ENCODE assay signal across 8 cellular contexts in the genomic region with DNA sequence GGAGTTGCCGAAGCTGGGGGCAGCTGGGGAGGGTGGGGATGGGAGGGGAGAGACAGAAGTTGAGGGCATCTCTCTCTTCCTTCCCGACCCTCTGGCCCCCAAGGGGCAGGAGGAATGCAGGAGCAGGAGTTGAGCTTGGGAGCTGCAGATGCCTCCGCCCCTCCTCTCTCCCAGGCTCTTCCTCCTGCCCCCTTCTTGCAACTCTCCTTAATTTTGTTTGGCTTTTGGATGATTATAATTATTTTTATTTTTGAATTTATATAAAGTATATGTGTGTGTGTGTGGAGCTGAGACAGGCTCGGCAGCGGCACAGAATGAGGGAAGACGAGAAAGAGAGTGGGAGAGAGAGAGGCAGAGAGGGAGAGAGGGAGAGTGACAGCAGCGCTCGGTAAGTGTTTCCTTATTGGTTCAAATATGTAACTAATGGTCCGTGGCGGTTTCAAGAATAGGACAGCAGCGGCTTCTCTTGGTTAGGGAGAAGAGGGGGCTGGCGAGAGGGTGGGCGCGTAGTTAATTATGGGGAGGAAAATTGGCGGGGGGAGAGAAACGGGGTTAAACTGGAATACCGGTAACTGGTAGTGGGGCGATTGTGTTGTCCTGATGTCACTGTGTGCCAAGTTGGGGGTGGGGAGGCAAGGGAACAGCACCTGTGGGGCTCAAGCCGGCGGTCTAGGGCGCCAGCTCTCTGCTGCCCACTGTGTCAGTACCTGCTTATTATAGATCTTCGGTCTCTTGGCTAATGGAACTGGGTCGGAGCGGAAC. TPM values are rescaled to one million over a fixed set of nuclear protein-coding genes. Genes with fewer than 3 reads are reported as not detected.
A peak's percentile ranks its signal among the peaks of the same experiment; 100 is the strongest.
DNase-seq lines count a peak whose midpoint lies in the region; TF ChIP-seq lines count a peak whose summit lies in the region.

No MANE protein-coding gene starts in this region.

- H3K36me3 ChIP-seq in kidney epithelial cell (ENCODE audit: control insufficient read depth, insufficient read depth, low read length) (no peaks in the 10 kb centered on the region), testis (ENCODE audit: low read depth, missing control alignments) (no peaks in the 10 kb centered on the region)

- H3K27ac ChIP-seq in testis, result peak overlapping the region; percentile 89 to 95

- peak overlapping the region; percentile 89 for H3K4me3 Mint-ChIP-seq in HFFc6
- H3K4me3 Mint-ChIP-seq in activated naive CD8-positive, alpha-beta T cell, result peak overlapping the region; percentile 87

- WGBS in testis, 2 donors, result 0 to 1% methylated on average over 22 to 24 of the region's 24 CpGs

- H3K36me3 Mint-ChIP-seq in HFFc6 (ENCODE audit: low read depth), result no peaks in the 10 kb centered on the region
- H3K36me3 Mint-ChIP-seq in activated naive CD8-positive, alpha-beta T cell, result no peaks in the 10 kb centered on the region

- no peaks in the 10 kb centered on the region for H3K9me3 Mint-ChIP-seq in HFFc6
- no peaks in the 10 kb centered on the region for H3K9me3 Mint-ChIP-seq in activated naive CD8-positive, alpha-beta T cell (ENCODE audit: low read depth)

- peak overlapping the region; percentile 49 for H3K4me3 ChIP-seq in kidney epithelial cell (ENCODE audit: low read depth, low read length)
- peak overlapping the region; percentile 51 to 72 for H3K4me3 ChIP-seq in testis

- H3K9me3 ChIP-seq in testis, result no peaks in the 10 kb centered on the region

- DNase-seq in NK-92 treated with Interleukin-12 subunit alpha and Interleukin-12 subunit beta, amount 100 ng/mL, for 24 hours (lab: John Stamatoyannopoulos, UW), result peak; percentile 57
- DNase-seq in NK-92 (lab: John Stamatoyannopoulos, UW; ENCODE audit: unreplicated experiment) (no peak), HFFc6 (no peak), NCI-H1105 treated with DMSO at 0.1 percent for 48 hours (lab: John Stamatoyannopoulos, UW) (peak; percentile 76), kidney epithelial cell (ENCODE audit: low read depth) (no peak), testis (no peak)
- no peak for DNase-seq in activated effector memory CD4-positive, alpha-beta T cell treated with anti-CD3 and anti-CD28 coated beads, Interleukin-2, amount 50 U/mL, for 16 hours

- peaks cover 20% of the 10 kb centered on the region for H3K4me1 ChIP-seq in testis

- TF ChIP-seq CTCF in HFFc6 (IDR thresholded peaks at IDR 0.05), result no peak
- TF ChIP-seq CTCF in kidney epithelial cell (IDR thresholded peaks at IDR 0.05; ENCODE audit: insufficient read depth, low read length, poor library complexity, severe bottlenecking), result no peak
- no peak for TF ChIP-seq CTCF in testis (IDR thresholded peaks at IDR 0.05)

- TF ChIP-seq POLR2A in testis (IDR thresholded peaks at IDR 0.05), result no peak

- H3K4me1 Mint-ChIP-seq in HFFc6 (ENCODE audit: low read depth), result peaks cover 20% of the 10 kb centered on the region
- H3K4me1 Mint-ChIP-seq in activated naive CD8-positive, alpha-beta T cell (ENCODE audit: low read depth), result peaks cover 18% of the 10 kb centered on the region

- H3K27ac Mint-ChIP-seq in HFFc6, result peak overlapping the region; percentile 64
- no peak overlapping the region for H3K27ac Mint-ChIP-seq in activated naive CD8-positive, alpha-beta T cell

- H3K27me3 ChIP-seq in kidney epithelial cell (ENCODE audit: control insufficient read depth, insufficient read depth, low read length) (peaks cover 22% of the 10 kb centered on the region), testis (no peaks in the 10 kb centered on the region)

- intact Hi-C loops in testis (cut with DNase I; ENCODE audit: low total_unique reads), result no loop called here

- H3K27me3 Mint-ChIP-seq in HFFc6 (ENCODE audit: insufficient read depth), result peaks cover 56% of the 10 kb centered on the region
- peaks cover 31% of the 10 kb centered on the region for H3K27me3 Mint-ChIP-seq in activated naive CD8-positive, alpha-beta T cell

RNA-seq across cellular contexts. Expression of a gene that starts 8.4 kb away (rescaled TPM):
- total RNA-seq in HFFc6 (2021; fragmentation: NEBNext Ultra II Directional; extraction: Animal tissue kit (Norgen Biotek cat#: 25700)), result not detected
- total RNA-seq in kidney epithelial cell (0.41 and 0.67 TPM in 2 replicates), testis (1 to 10 TPM in 1 of 2 donors, under 1 TPM in 1; 0.81 to 1.2 TPM)
- 2.4 TPM for polyA plus RNA-seq in testis (ENCODE audit: insufficient read depth, low read depth, low replicate concordance)

RNA-seq across cellular contexts. Expression of a gene that starts 11.0 kb away (rescaled TPM):
- 1 to 10 TPM in 5 of 6 experiments, under 1 TPM in 1; 0.12 to 2.1 (median 1.6) TPM for total RNA-seq in HFFc6 (2021; fragmentation: NEBNext Ultra II Directional; extraction: Animal tissue kit (Norgen Biotek cat#: 25700))
- total RNA-seq in kidney epithelial cell (1.1 and 1.8 TPM in 2 replicates), testis (1 to 10 TPM; 1.9 to 4.0 TPM)
- polyA plus RNA-seq in testis (ENCODE audit: insufficient read depth, low read depth, low replicate concordance), result 5.4 TPM

RNA-seq across cellular contexts. Expression of a gene that starts 15.6 kb away (rescaled TPM):
- total RNA-seq in HFFc6 (2021; fragmentation: NEBNext Ultra II Directional; extraction: Animal tissue kit (Norgen Biotek cat#: 25700)), result under 1 TPM in 1 of 6 experiments, not detected in 5; 0.13 TPM
- 0.50 TPM in 1 of 2 replicates, not detected in the other for total RNA-seq in kidney epithelial cell
- 1 to 10 TPM; 1.9 to 5.5 TPM for total RNA-seq in testis
- 1.3 TPM for polyA plus RNA-seq in testis (ENCODE audit: insufficient read depth, low read depth, low replicate concordance)

RNA-seq across cellular contexts. Expression of a gene that starts 17.2 kb away (rescaled TPM):
- total RNA-seq in HFFc6 (2021; fragmentation: NEBNext Ultra II Directional; extraction: Animal tissue kit (Norgen Biotek cat#: 25700)), result 1 to 10 TPM in 3 of 6 experiments, under 1 TPM in 3; 0.17 to 1.5 (median 1.1) TPM
- 12.3 and 15.5 TPM in 2 replicates for total RNA-seq in kidney epithelial cell
- total RNA-seq in testis, result 1 to 10 TPM; 6.6 to 7.8 TPM
- polyA plus RNA-seq in testis (ENCODE audit: insufficient read depth, low read depth, low replicate concordance), result 2.4 TPM

RNA-seq across cellular contexts. Expression of a gene that starts 32.3 kb away (rescaled TPM):
- total RNA-seq in HFFc6 (2021; fragmentation: NEBNext Ultra II Directional; extraction: Animal tissue kit (Norgen Biotek cat#: 25700)), result 1 to 10 TPM in 3 of 6 experiments, under 1 TPM in 2, not detected in 1; 0.33 to 1.4 (median 1.3) TPM
- 5.9 and 9.2 TPM in 2 replicates for total RNA-seq in kidney epithelial cell
- total RNA-seq in testis, result 1 to 10 TPM; 1.4 to 2.6 TPM
- polyA plus RNA-seq in testis (ENCODE audit: insufficient read depth, low read depth, low replicate concordance), result 4.3 TPM

Comparison
In these comparisons a context has a peak if more than half of its experiments do, and no peak if none do; other contexts are left out.
1. DNase-seq: peak in NK-92 treated with Interleukin-12 subunit alpha and Interleukin-12 subunit beta, amount 100 ng/mL, for 24 hours (single experiment) and NCI-H1105 treated with DMSO at 0.1 percent for 48 hours (single experiment); none in NK-92 (single experiment), HFFc6 (single experiment), kidney epithelial cell (single experiment), testis (single experiment) and activated effector memory CD4-positive, alpha-beta T cell treated with anti-CD3 and anti-CD28 coated beads, Interleukin-2, amount 50 U/mL, for 16 hours (single experiment).